1 cellular context compared by ENCODE assay signal in the genomic region with DNA sequence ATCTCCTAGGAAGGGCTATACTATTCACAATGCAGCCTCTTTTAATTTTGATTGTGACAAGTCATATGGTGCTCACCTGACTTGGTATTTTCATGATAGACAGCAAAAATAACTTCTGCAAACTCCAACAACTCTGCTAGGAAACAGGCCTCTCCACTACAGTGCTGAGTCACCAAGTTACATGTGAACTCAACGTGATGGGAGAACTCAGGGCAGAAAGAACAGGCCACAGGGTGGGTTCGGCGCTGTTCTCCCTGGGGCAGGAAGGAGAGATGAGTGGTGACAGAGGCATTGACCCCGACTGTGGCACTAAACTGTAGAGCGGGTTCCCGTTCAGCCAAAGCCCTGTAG.
TF ChIP-seq lines count a peak whose summit lies in the region.

No MANE protein-coding gene starts in this region.

TF ChIP-seq in SK-N-SH, 30 proteins besides CTCF, POLR2A, EP300 and RAD21 (continued from another document):
- no peak for TF ChIP-seq TCF12 (IDR thresholded peaks at IDR 0.05)
- TF ChIP-seq SMC3 (IDR thresholded peaks at IDR 0.05; ENCODE audit: low read depth, low read length): no peak
- TF ChIP-seq FOXJ3 (CRISPR knock-in tag; IDR thresholded peaks at IDR 0.05): no peak
- TF ChIP-seq, protein P1, sequence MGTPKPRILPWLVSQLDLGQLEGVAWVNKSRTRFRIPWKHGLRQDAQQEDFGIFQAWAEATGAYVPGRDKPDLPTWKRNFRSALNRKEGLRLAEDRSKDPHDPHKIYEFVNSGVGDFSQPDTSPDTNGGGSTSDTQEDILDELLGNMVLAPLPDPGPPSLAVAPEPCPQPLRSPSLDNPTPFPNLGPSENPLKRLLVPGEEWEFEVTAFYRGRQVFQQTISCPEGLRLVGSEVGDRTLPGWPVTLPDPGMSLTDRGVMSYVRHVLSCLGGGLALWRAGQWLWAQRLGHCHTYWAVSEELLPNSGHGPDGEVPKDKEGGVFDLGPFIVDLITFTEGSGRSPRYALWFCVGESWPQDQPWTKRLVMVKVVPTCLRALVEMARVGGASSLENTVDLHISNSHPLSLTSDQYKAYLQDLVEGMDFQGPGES (IDR thresholded peaks at IDR 0.05; ENCODE audit: low read depth, low read length): no peak
- TF ChIP-seq SIN3A (IDR thresholded peaks at IDR 0.05; ENCODE audit: borderline replicate concordance, low read depth, low read length): no peak
- no peak for TF ChIP-seq REST (IDR thresholded peaks at IDR 0.05; ENCODE audit: low read depth, low read length)
- TF ChIP-seq CHD2 (IDR thresholded peaks at IDR 0.05; ENCODE audit: low read length, partially characterized antibody): no peak
